ENCODE assay signal across 7 cellular contexts in genomic region chr4:186363038-186363437, GRCh38.
DNase-seq lines count a peak whose midpoint lies in the region; ATAC-seq, FAIRE-seq and TF ChIP-seq lines count a peak whose summit lies in the region.
"Not testable (repeated sequence)": the region's sequence is repeated elsewhere in the genome, so short reads cannot be mapped to it uniquely, and the experiment has no call there.

No MANE protein-coding gene starts in this region.

- not testable (repeated sequence) for H3K79me2 ChIP-seq in Karpas-422 (ENCODE audit: low read length); HepG2 (ENCODE audit: insufficient read depth, low read length)

- not testable (repeated sequence) for H3K4me1 Mint-ChIP-seq in Caco-2 (ENCODE audit: low read depth, unreplicated experiment)

- not testable (repeated sequence) for H3K27me3 Mint-ChIP-seq in Caco-2 (ENCODE audit: insufficient read depth, unreplicated experiment)

- not testable (repeated sequence) for H4K20me1 ChIP-seq in Karpas-422 (ENCODE audit: insufficient read depth, low read depth, low read length); HepG2 (ENCODE audit: insufficient read depth, low read length)

- H3K4me1 ChIP-seq in Caco-2; Karpas-422 (ENCODE audit: low read length); HepG2 (ENCODE audit: insufficient read depth, low read length): not testable (repeated sequence)

- in situ Hi-C loops in HepG2 (cut with HindIII; ENCODE audit: extremely low pct_ligation_motif_present, low pct_unique_long_range_greater_than_20kb), result not testable (repeated sequence)

- POLR2A ChIA-PET in Caco-2 (lab: Charles Lee); HepG2 (lab: Yijun Ruan, JAX): not testable (repeated sequence)

- ATAC-seq in HepG2, result not testable (repeated sequence)

- not testable (repeated sequence) for H3K36me3 Mint-ChIP-seq in Caco-2 (ENCODE audit: insufficient read depth, unreplicated experiment)

- WGBS in HepG2 (ENCODE audit: low lambda C conversion rate), result 35% methylated on average over 6 of the region's 6 CpGs

- TF ChIP-seq POLR2A in HepG2 (IDR thresholded peaks at IDR 0.05; ENCODE audit: insufficient read depth in 1 of 2, low read depth in 2 of 2, low read length in 2 of 2), result not testable (repeated sequence)

- not testable (repeated sequence) for TF ChIP-seq RAD21 in HepG2 (CRISPR knock-in tag; IDR thresholded peaks at IDR 0.05)

- intact Hi-C loops in Caco-2 (cut with micrococcal nuclease; ENCODE audit: unreplicated experiment); HepG2 (cut with micrococcal nuclease; ENCODE audit: unreplicated experiment): not testable (repeated sequence)

- not testable (repeated sequence) for H3K9me2 ChIP-seq in Karpas-422 (replicated peaks; ENCODE audit: insufficient read depth, low read length)

- not testable (repeated sequence) for H3K9ac ChIP-seq in Karpas-422 (ENCODE audit: low read length); HepG2 (ENCODE audit: insufficient read depth, low read depth, low read length)

- peaks cover 26% of the 10 kb centered on the region for H3K9me3 Mint-ChIP-seq in Caco-2 (ENCODE audit: unreplicated experiment)

- not testable (repeated sequence) for FAIRE-seq in HepG2 (lab: Jason Lieb, UNC)

- H3K4me3 Mint-ChIP-seq in Caco-2 (ENCODE audit: unreplicated experiment), result not testable (repeated sequence)

- not testable (repeated sequence) for BruUV-seq in Caco-2 (replicated peaks; lab: Mats Ljungman, UMichigan); HepG2 (replicated peaks; lab: Mats Ljungman, UMichigan)

- H3K36me3 ChIP-seq in Caco-2 (ENCODE audit: control insufficient read depth, insufficient read depth, low read length); Karpas-422 (ENCODE audit: insufficient read depth, low read length); WERI-Rb-1; HepG2 (replicated peaks in 1 of 2; ENCODE audit: control insufficient read depth in 1 of 2, insufficient read depth in 2 of 2, low read length in 2 of 2): not testable (repeated sequence)

- not testable (repeated sequence) for H3K27ac Mint-ChIP-seq in Caco-2 (ENCODE audit: unreplicated experiment)

- peak; percentile 8 to 40 for DNase-seq in Caco-2
- peak; percentile 40 for DNase-seq in Karpas-422
- DNase-seq in OCI-M1 (lab: John Stamatoyannopoulos, UW), result peak; percentile 39
- DNase-seq in WERI-Rb-1, result peak; percentile 14
- peak in 1 of 2 donors; percentile 2 for DNase-seq in cardiac fibroblast (ENCODE audit: low read depth in 2 of 2)
- not testable (repeated sequence) for DNase-seq in HepG2 (ENCODE audit: low spot score)

- H3K4me3 ChIP-seq in Caco-2 (ENCODE audit: low read depth, low read length); Karpas-422 (ENCODE audit: low read length); WERI-Rb-1 (ENCODE audit: low read depth, low read length); cardiac fibroblast (replicated peaks in 1 of 2; ENCODE audit: low read depth in 2 of 2, low read length in 2 of 2); HepG2 (replicated peaks in 1 of 3; ENCODE audit: insufficient read depth in 1 of 3, low read depth in 2 of 3, low read length in 3 of 3): not testable (repeated sequence)

- CTCF ChIA-PET in Caco-2 (lab: Charles Lee); HepG2 (lab: Yijun Ruan, JAX; ENCODE audit: low intra/inter-chr PET ratio, low total read pairs): not testable (repeated sequence)

- TF ChIP-seq EP300 in HepG2 (IDR thresholded peaks at IDR 0.05; ENCODE audit: low read depth in 2 of 2, low read length in 2 of 2); HepG2 (CRISPR knock-in tag; IDR thresholded peaks at IDR 0.05; ENCODE audit: borderline replicate concordance): not testable (repeated sequence)

- TF ChIP-seq CTCF in Caco-2 (IDR thresholded peaks at IDR 0.05; ENCODE audit: insufficient read depth in 1 of 2, low read depth in 1 of 2, low read length in 1 of 2, severe bottlenecking in 1 of 2, unreplicated experiment in 1 of 2), result not testable (repeated sequence)
- TF ChIP-seq CTCF in GM12873 (IDR thresholded peaks at IDR 0.05; ENCODE audit: insufficient read depth, low read depth, low read length, missing control alignments), result peak; percentile 26
- peak; percentile 35; the same call in 1 of the 2 replicates for TF ChIP-seq CTCF in WERI-Rb-1 (IDR thresholded peaks at IDR 0.05; ENCODE audit: low read depth, low read length)
- TF ChIP-seq CTCF in cardiac fibroblast (IDR thresholded peaks at IDR 0.05; ENCODE audit: low read depth, low read length), result peak; percentile 12
- peak; percentile 34 for TF ChIP-seq CTCF in HepG2 (CRISPR knock-in tag; IDR thresholded peaks at IDR 0.05)

- H3K9me3 ChIP-seq in Caco-2; Karpas-422 (ENCODE audit: low read length): not testable (repeated sequence)
- H3K9me3 ChIP-seq in WERI-Rb-1 (ENCODE audit: severe bottlenecking) (peaks cover 23% of the 10 kb centered on the region), HepG2 (ENCODE audit: low read length) (peaks cover 14% of the 10 kb centered on the region)

- H2AFZ ChIP-seq in Karpas-422 (ENCODE audit: low read length); HepG2 (ENCODE audit: low read length): not testable (repeated sequence)

- H3K27me3 ChIP-seq in Caco-2 (replicated peaks; ENCODE audit: control insufficient read depth, insufficient read depth, low read length); Karpas-422 (ENCODE audit: low read length); HepG2 (ENCODE audit: control insufficient read depth in 1 of 2, insufficient read depth in 2 of 2, low read length in 2 of 2): not testable (repeated sequence)
- peaks cover 59% of the 10 kb centered on the region for H3K27me3 ChIP-seq in WERI-Rb-1 (ENCODE audit: insufficient read depth, low read depth, severe bottlenecking)

- not testable (repeated sequence) for H3K27ac ChIP-seq in Karpas-422 (ENCODE audit: low read length); WERI-Rb-1; HepG2 (ENCODE audit: extremely low read length, insufficient read depth, low read length)

- not testable (repeated sequence) for H3K4me2 ChIP-seq in Karpas-422 (ENCODE audit: low read depth, low read length, poor library complexity, severe bottlenecking); HepG2 (ENCODE audit: low read depth, low read length)

TF ChIP-seq in HepG2, 621 proteins besides CTCF, POLR2A, EP300 and RAD21:
- TF ChIP-seq SETDB1 (CRISPR knock-in tag; IDR thresholded peaks at IDR 0.05; ENCODE audit: borderline replicate concordance) (peak; percentile 73; the same call in 1 of the 2 replicates), ZNF280B (CRISPR knock-in tag; IDR thresholded peaks at IDR 0.05; ENCODE audit: borderline replicate concordance) (peak; percentile 54; the same call in 1 of the 2 replicates), STAG1 (CRISPR knock-in tag; IDR thresholded peaks at IDR 0.05) (peak; percentile 28)
TF ChIP-seq in HepG2: peak in this region for 3; not testable (repeated sequence) for 618.
